Comparison of ENCODE assay signal across 15 cellular contexts in genomic region chr11:110355011-110355744, GRCh38. TPM values are rescaled to one million over a fixed set of nuclear protein-coding genes. Genes with fewer than 3 reads are reported as not detected.
DNase-seq lines count a peak whose midpoint lies in the region; ATAC-seq and TF ChIP-seq lines count a peak whose summit lies in the region.
"Had no signal": no experiment of that assay in that cellular context is flagged by ENCODE, and none has a peak within 500 bp of the region (broad histone marks: within the 10 kb centered on the region; RNA-seq: fewer than 3 reads in every experiment).

No MANE protein-coding gene starts in this region.

- ATAC-seq in right lobe of liver = peak; percentile 43 to 72 (median 56)
- ATAC-seq: activated CD4-positive, CD25-positive, alpha-beta regulatory T cell treated with anti-CD3 and anti-CD28 coated beads, Interleukin-2, amount 50 U/mL, for 24 hours; psoas muscle; stimulated activated naive B cell treated with anti-CD40 and anti-IgM and Interleukin-4, amounts not matched to agents 10 μg/mL and 1 μg/mL and 100 μg/mL, for 72 hours had no signal

- no peak for DNase-seq in mammary epithelial cell
- no peak for DNase-seq in breast epithelium (ENCODE audit: low spot score in 2 of 2)
- DNase-seq in adrenal gland = peak; percentile 47 to 81 (median 65)
- DNase-seq in right lobe of liver = peak in 2 of 3 donors; percentile 21 to 50
- DNase-seq in testis = peak; percentile 69
- DNase-seq in CD14-positive monocyte (ENCODE audit: low spot score) = no peak
- no peak for DNase-seq in SIG-M5 treated with dmso at 0.1 percent for 504 hours (lab: John Stamatoyannopoulos, UW; ENCODE audit: unreplicated experiment)
- no peak for DNase-seq in effector memory CD4-positive, alpha-beta T cell
- DNase-seq: activated T-cell treated with anti-CD3 and anti-CD28 coated beads, Interleukin-2, amount 50 U/mL, for 72 hours; brain microvascular endothelial cell; psoas muscle; stimulated activated CD4-positive, alpha-beta T cell treated with anti-CD3 and anti-CD28 coated beads, Interleukin-2, amount 100 ng/mL, for 48 hours; stimulated activated naive B cell treated with anti-CD40 and anti-IgM and Interleukin-4, amounts not matched to agents 10 μg/mL and 1 μg/mL and 100 μg/mL, for 72 hours had no signal

- in situ Hi-C loops in mammary epithelial cell (cut with MboI; ENCODE audit: low sequenced_read_pairs in 2 of 2) = loop anchor here in 1 of 2 donors (25.0 kb wide), 1 partner anchor 418 kb away; no protein-coding TSS in a partner anchor

- peak overlapping the region; percentile 64 for H2AFZ ChIP-seq in mammary epithelial cell (ENCODE audit: low read depth, low read length)

- CTCF ChIA-PET in mammary epithelial cell (lab: Charles Lee; ENCODE audit: low non-redundant PET) = no interaction called here

- H3K9ac ChIP-seq in mammary epithelial cell (ENCODE audit: insufficient read depth, low read length) = no peak overlapping the region

- TF ChIP-seq POLR2A in breast epithelium (IDR thresholded peaks at IDR 0.05) (no peak), adrenal gland (IDR thresholded peaks at IDR 0.05) (peak in 1 of 2 donors; percentile 83), right lobe of liver (IDR thresholded peaks at IDR 0.05) (no peak), testis (IDR thresholded peaks at IDR 0.05) (no peak)

- no TSS peak for BruUV-seq in mammary epithelial cell (replicated peaks; lab: Mats Ljungman, UMichigan)

- no peaks in the 10 kb centered on the region for H3K36me3 Mint-ChIP-seq in CD14-positive monocyte
- H3K36me3 Mint-ChIP-seq: stimulated activated naive B cell treated with anti-CD40 and anti-IgM and Interleukin-4, amounts not matched to agents 10 μg/mL and 1 μg/mL and 100 μg/mL, for 72 hours had no signal

- intact Hi-C loops in mammary epithelial cell (cut with micrococcal nuclease) = no loop called here
- intact Hi-C loops in breast epithelium (cut with DNase I; ENCODE audit: low total_unique reads) = no loop called here
- intact Hi-C loops in adrenal gland (cut with DNase I) = loop anchor here in 1 of 2 donors (10.0 kb wide), 1 partner anchor 60 kb away; the partner anchor contains the start of gene RDX
- intact Hi-C loops in right lobe of liver (cut with DNase I) = loop anchor here (10.0 kb wide), 2 partner anchors 50 to 60 kb away; partner anchors contain the start of gene RDX (in 1 of the 2)
- intact Hi-C loops in testis (cut with DNase I; ENCODE audit: low total_unique reads) = no loop called here
- intact Hi-C loops in CD14-positive monocyte (cut with micrococcal nuclease) = no loop called here

- 17% methylated on average over 7 of the region's 7 CpGs for WGBS in mammary epithelial cell (ENCODE audit: low coverage, missing lambda C conversion rate)
- 27 to 40% (median 32%) methylated on average over 7 of the region's 7 CpGs for WGBS in adrenal gland, 4 donors
- 30% methylated on average over 7 of the region's 7 CpGs for WGBS in right lobe of liver (ENCODE audit: insufficient coverage, low coverage, low lambda C conversion rate, missing lambda C conversion rate)
- WGBS in testis, 2 donors = 41 to 49% methylated on average over 7 of the region's 7 CpGs

- H3K36me3 ChIP-seq in mammary epithelial cell (ENCODE audit: insufficient read depth, low read length) = no peaks in the 10 kb centered on the region
- H3K36me3 ChIP-seq in breast epithelium = no peaks in the 10 kb centered on the region
- no peaks in the 10 kb centered on the region for H3K36me3 ChIP-seq in adrenal gland (replicated peaks in 1 of 2)
- no peaks in the 10 kb centered on the region for H3K36me3 ChIP-seq in right lobe of liver
- H3K36me3 ChIP-seq in testis (ENCODE audit: low read depth, missing control alignments) = no peaks in the 10 kb centered on the region
- H3K36me3 ChIP-seq in effector memory CD4-positive, alpha-beta T cell (ENCODE audit: control insufficient read depth, insufficient read depth, low read length) = no peaks in the 10 kb centered on the region
- H3K36me3 ChIP-seq: brain microvascular endothelial cell had no signal

- H3K4me3 ChIP-seq in mammary epithelial cell (replicated peaks in 1 of 3; ENCODE audit: insufficient read depth in 1 of 3, low read depth in 2 of 3, low read length in 3 of 3) (no peak overlapping the region), breast epithelium (no peak overlapping the region), adrenal gland (peak overlapping the region in 2 of 4 donors; percentile 5 to 20), right lobe of liver (no peak overlapping the region), testis (no peak overlapping the region)
- no peak overlapping the region for H3K4me3 ChIP-seq in effector memory CD4-positive, alpha-beta T cell (ENCODE audit: insufficient read depth, low read depth, low read length, poor library complexity, severe bottlenecking)
- H3K4me3 ChIP-seq: lung, psoas muscle had no signal

- no peak overlapping the region for H3K4me3 Mint-ChIP-seq in CD14-positive monocyte
- H3K4me3 Mint-ChIP-seq: stimulated activated naive B cell treated with anti-CD40 and anti-IgM and Interleukin-4, amounts not matched to agents 10 μg/mL and 1 μg/mL and 100 μg/mL, for 72 hours had no signal

- no peaks in the 10 kb centered on the region for H3K27me3 ChIP-seq in mammary epithelial cell (ENCODE audit: insufficient read depth, low read length)
- H3K27me3 ChIP-seq in breast epithelium = no peaks in the 10 kb centered on the region
- H3K27me3 ChIP-seq in adrenal gland = no peaks in the 10 kb centered on the region
- H3K27me3 ChIP-seq in right lobe of liver = no peaks in the 10 kb centered on the region
- H3K27me3 ChIP-seq in testis = no peaks in the 10 kb centered on the region
- H3K27me3 ChIP-seq in effector memory CD4-positive, alpha-beta T cell (replicated peaks; ENCODE audit: control insufficient read depth, insufficient read depth, low read length, poor library complexity, severe bottlenecking) = no peaks in the 10 kb centered on the region
- H3K27me3 ChIP-seq: brain microvascular endothelial cell had no signal

- H4K20me1 ChIP-seq in mammary epithelial cell (ENCODE audit: insufficient read depth, low read length) = no peaks in the 10 kb centered on the region

- H3K9me3 ChIP-seq in mammary epithelial cell (replicated peaks; ENCODE audit: insufficient read depth, low read length) (no peaks in the 10 kb centered on the region), breast epithelium (no peaks in the 10 kb centered on the region), adrenal gland (replicated peaks in 1 of 3) (no peaks in the 10 kb centered on the region), right lobe of liver (no peaks in the 10 kb centered on the region), testis (no peaks in the 10 kb centered on the region)
- H3K9me3 ChIP-seq in effector memory CD4-positive, alpha-beta T cell (ENCODE audit: control insufficient read depth, low read length) = no peaks in the 10 kb centered on the region
- H3K9me3 ChIP-seq: psoas muscle had no signal

- no peaks in the 10 kb centered on the region for H3K4me1 Mint-ChIP-seq in CD14-positive monocyte

- no peaks in the 10 kb centered on the region for H3K79me2 ChIP-seq in mammary epithelial cell (ENCODE audit: insufficient read depth, low read length)

- H3K9me3 Mint-ChIP-seq in CD14-positive monocyte = no peaks in the 10 kb centered on the region
- H3K9me3 Mint-ChIP-seq: stimulated activated naive B cell treated with anti-CD40 and anti-IgM and Interleukin-4, amounts not matched to agents 10 μg/mL and 1 μg/mL and 100 μg/mL, for 72 hours had no signal

- H3K27me3 Mint-ChIP-seq in CD14-positive monocyte (ENCODE audit: low read depth in 3 of 3) = peaks cover 1 to 3% (median 2%) of the 10 kb centered on the region in 3 donors
- H3K27me3 Mint-ChIP-seq: stimulated activated naive B cell treated with anti-CD40 and anti-IgM and Interleukin-4, amounts not matched to agents 10 μg/mL and 1 μg/mL and 100 μg/mL, for 72 hours had no signal

- peaks cover 5% of the 10 kb centered on the region for H3K4me1 ChIP-seq in mammary epithelial cell (ENCODE audit: insufficient read depth, low read length)
- no peaks in the 10 kb centered on the region for H3K4me1 ChIP-seq in breast epithelium
- peaks cover 9 to 14% of the 10 kb centered on the region in 2 donors for H3K4me1 ChIP-seq in adrenal gland (replicated peaks in 1 of 2)
- H3K4me1 ChIP-seq in right lobe of liver = peaks cover 0 to 20% (median 6%) of the 10 kb centered on the region in 4 donors
- peaks cover 21% of the 10 kb centered on the region for H3K4me1 ChIP-seq in testis
- no peaks in the 10 kb centered on the region for H3K4me1 ChIP-seq in effector memory CD4-positive, alpha-beta T cell (ENCODE audit: control insufficient read depth, insufficient read depth, low read length, poor library complexity, severe bottlenecking)
- H3K4me1 ChIP-seq: psoas muscle had no signal

- H3K27ac ChIP-seq in mammary epithelial cell (ENCODE audit: insufficient read depth, low read depth, low read length) (no peak overlapping the region), breast epithelium (no peak overlapping the region), adrenal gland (peak overlapping the region; percentile 50 to 83 (median 77)), right lobe of liver (peak overlapping the region in 1 of 3 donors; percentile 27), testis (peak overlapping the region; percentile 15 to 39)
- H3K27ac ChIP-seq in effector memory CD4-positive, alpha-beta T cell (ENCODE audit: insufficient read depth, low read length, poor library complexity, severe bottlenecking) = no peak overlapping the region
- H3K27ac ChIP-seq: brain microvascular endothelial cell, psoas muscle had no signal

- no peak overlapping the region for H3K27ac Mint-ChIP-seq in CD14-positive monocyte
- H3K27ac Mint-ChIP-seq: activated T-cell treated with anti-CD3 and anti-CD28 coated beads, Interleukin-2, amount 50 U/mL, for 72 hours; stimulated activated naive B cell treated with anti-CD40 and anti-IgM and Interleukin-4, amounts not matched to agents 10 μg/mL and 1 μg/mL and 100 μg/mL, for 72 hours had no signal

- TF ChIP-seq CTCF in mammary epithelial cell (conservative IDR thresholded peaks at IDR 0.05 in 1 of 2, IDR thresholded peaks at IDR 0.05 in 1 of 2; ENCODE audit: extremely low read depth in 1 of 2, insufficient read depth in 1 of 2, low read depth in 1 of 2, low read length in 2 of 2) (no peak), breast epithelium (IDR thresholded peaks at IDR 0.05) (no peak), adrenal gland (IDR thresholded peaks at IDR 0.05) (no peak), right lobe of liver (IDR thresholded peaks at IDR 0.05) (no peak), testis (IDR thresholded peaks at IDR 0.05) (no peak), CD14-positive monocyte (IDR thresholded peaks at IDR 0.05) (no peak)

- H3K4me2 ChIP-seq in mammary epithelial cell (ENCODE audit: insufficient read depth, low read depth, low read length) = peak overlapping the region; percentile 24

- dilution Hi-C loops in mammary epithelial cell (cut with HindIII; ENCODE audit: low sequenced_read_pairs) = no loop called here

RNA-seq across cellular contexts. Expression of gene RDX, which starts 58.8 kb away (rescaled TPM):
- total RNA-seq in mammary epithelial cell (100 to 1,000 TPM in 1 of 2 donors, 10 to 100 TPM in 1; 64.8 to 116 TPM), breast epithelium (10 to 100 TPM; 53.4 to 88.7 (median 53.7) TPM), adrenal gland (1,000 to 10,000 TPM in 1 of 8 donors, 100 to 1,000 TPM in 7; 229 to 1,153 (median 673) TPM), right lobe of liver (10 to 100 TPM; 47.1 to 87.8 (median 81.8) TPM), testis (100 to 1,000 TPM; 144 to 170 TPM)
- polyA plus RNA-seq in mammary epithelial cell (62.9 TPM), adrenal gland (100 to 1,000 TPM in 2 of 3 donors, 10 to 100 TPM in 1; 82.4 to 581 (median 196) TPM), testis (ENCODE audit: insufficient read depth, low read depth, low replicate concordance) (39.8 TPM), CD14-positive monocyte (10 to 100 TPM; 20.9 to 22.0 TPM)
- 111 TPM for polyA minus RNA-seq in mammary epithelial cell

Comparison
In these comparisons a context has a peak if more than half of its experiments do, and no peak if none do; other contexts are left out.
1. DNase-seq: peak in adrenal gland (7 of 7), right lobe of liver (2 of 3) and testis (single experiment); none in mammary epithelial cell (single experiment), breast epithelium (0 of 2), CD14-positive monocyte (single experiment), SIG-M5 treated with dmso at 0.1 percent for 504 hours (single experiment) and effector memory CD4-positive, alpha-beta T cell (0 of 3).
2. H3K27ac ChIP-seq: peak in adrenal gland (5 of 5) and testis (2 of 2); none in mammary epithelial cell (single experiment), breast epithelium (0 of 2) and effector memory CD4-positive, alpha-beta T cell (single experiment).
3. intact Hi-C loops: an anchor here in right lobe of liver (10.0 kb wide); none called in mammary epithelial cell, breast epithelium, testis and CD14-positive monocyte.